15 cellular contexts compared by ENCODE assay signal in genomic region chr5:677131-678101, GRCh38. TPM values are rescaled to one million over a fixed set of nuclear protein-coding genes. Genes with fewer than 3 reads are reported as not detected.
DNase-seq lines count a peak whose midpoint lies in the region; ATAC-seq and TF ChIP-seq lines count a peak whose summit lies in the region.
"Had no signal": no experiment of that assay in that cellular context is flagged by ENCODE, and none has a peak within 500 bp of the region (broad histone marks: within the 10 kb centered on the region; RNA-seq: fewer than 3 reads in every experiment).

No MANE protein-coding gene starts in this region.

- H3K4ac ChIP-seq in neuronal stem cell (ENCODE audit: low read length): no peak overlapping the region

- no peak overlapping the region for H2BK15ac ChIP-seq in neuronal stem cell (ENCODE audit: low read length)

- H3K4me2 ChIP-seq in neuronal stem cell (ENCODE audit: insufficient read depth, low read length, poor library complexity, severe bottlenecking): no peak overlapping the region
- H3K4me2 ChIP-seq: SK-N-SH had no signal

- peak overlapping the region; percentile 56 for H3K14ac ChIP-seq in neuronal stem cell (ENCODE audit: low read length)

- H3K27me3 ChIP-seq in neuronal stem cell (ENCODE audit: control insufficient read depth in 3 of 3, insufficient read depth in 3 of 3, low read depth in 1 of 3, low read length in 3 of 3): peaks cover 0 to 2% (median 0%) of the 10 kb centered on the region in 3 experiments
- no peaks in the 10 kb centered on the region for H3K27me3 ChIP-seq in aorta (ENCODE audit: control insufficient read depth in 1 of 2, insufficient read depth in 2 of 2, low read length in 1 of 2)

- H3K9ac ChIP-seq in neuronal stem cell (ENCODE audit: low read depth, low read length, poor library complexity): peak overlapping the region; percentile 21
- H3K9ac ChIP-seq: SK-N-SH had no signal

- H3K9me3 ChIP-seq in neuronal stem cell (replicated peaks in 1 of 2; ENCODE audit: control insufficient read depth in 2 of 2, insufficient read depth in 1 of 2, low read depth in 1 of 2, low read length in 2 of 2): peaks cover 0 to 2% of the 10 kb centered on the region in 2 donors
- H3K9me3 ChIP-seq in aorta (ENCODE audit: control insufficient read depth, low read length): no peaks in the 10 kb centered on the region
- H3K9me3 ChIP-seq: neutrophil, SK-N-SH had no signal

- intact Hi-C loops in Right ventricle myocardium inferior (cut with DNase I) (no loop called here), left ventricle myocardium superior (cut with micrococcal nuclease) (no loop called here), aorta (cut with DNase I) (no loop called here)

- peak overlapping the region; percentile 90 for H2AK5ac ChIP-seq in neuronal stem cell (ENCODE audit: low read depth, low read length)

- peak overlapping the region; percentile 87 for H3K18ac ChIP-seq in neuronal stem cell (ENCODE audit: low read length)

- no peak overlapping the region for H2BK5ac ChIP-seq in neuronal stem cell (ENCODE audit: low read length)

- no peak overlapping the region for H2BK120ac ChIP-seq in neuronal stem cell (ENCODE audit: low read depth, low read length)

- H2BK12ac ChIP-seq in neuronal stem cell (ENCODE audit: low read length): peak overlapping the region; percentile 84

- H3K79me1 ChIP-seq in neuronal stem cell (ENCODE audit: low read depth, low read length): no peaks in the 10 kb centered on the region

- peak; percentile 44 for DNase-seq in Right ventricle myocardium inferior (ENCODE audit: missing footprints)
- no peak for DNase-seq in left ventricle myocardium superior
- peak; percentile 56 for DNase-seq in coronary artery (ENCODE audit: low spot score)
- no peak for DNase-seq in neuronal stem cell (ENCODE audit: low spot score)
- peak; percentile 45 to 76 for DNase-seq in aorta
- no peak for DNase-seq in NCI-H2171 treated with DMSO at 0.1 percent for 48 hours (lab: John Stamatoyannopoulos, UW)
- DNase-seq in putamen (ENCODE audit: low spot score): no peak
- DNase-seq: amygdala, HCEC 1CT, mesendoderm, NCI-H1092, SK-N-SH had no signal

- no peak overlapping the region for H3K4me3 ChIP-seq in coronary artery
- H3K4me3 ChIP-seq in neuronal stem cell (ENCODE audit: low read length in 2 of 2): no peak overlapping the region
- H3K4me3 ChIP-seq in aorta (ENCODE audit: low read length in 2 of 2): no peak overlapping the region

- TF ChIP-seq CTCF in coronary artery (IDR thresholded peaks at IDR 0.05): no peak

- H4K8ac ChIP-seq in neuronal stem cell (ENCODE audit: low read depth, low read length): peak overlapping the region; percentile 65

- ATAC-seq in Right ventricle myocardium inferior (no peak), left ventricle myocardium superior (no peak), aorta (ENCODE audit: low FRiP score) (no peak), GM19023 (IDR thresholded peaks at IDR 0.05; ENCODE audit: unreplicated experiment) (no peak)

- peaks cover 13 to 22% of the 10 kb centered on the region in 2 donors for H3K4me1 ChIP-seq in neuronal stem cell (ENCODE audit: control insufficient read depth in 2 of 2, insufficient read depth in 1 of 2, low read depth in 1 of 2, low read length in 2 of 2)
- no peaks in the 10 kb centered on the region for H3K4me1 ChIP-seq in aorta (ENCODE audit: control insufficient read depth in 1 of 2, insufficient read depth in 2 of 2, low read length in 2 of 2)

- H3K36me3 ChIP-seq in neuronal stem cell (replicated peaks in 1 of 2; ENCODE audit: control insufficient read depth in 2 of 2, insufficient read depth in 2 of 2, low read length in 2 of 2) (no peaks in the 10 kb centered on the region), aorta (ENCODE audit: control insufficient read depth in 1 of 2, insufficient read depth in 2 of 2, low read length in 1 of 2) (no peaks in the 10 kb centered on the region)
- H3K36me3 ChIP-seq: neutrophil had no signal

- H4K91ac ChIP-seq in neuronal stem cell (ENCODE audit: low read depth, low read length, poor library complexity): no peak overlapping the region

- H3K27ac ChIP-seq in coronary artery (no peak overlapping the region), neuronal stem cell (replicated peaks; ENCODE audit: low read length) (no peak overlapping the region), aorta (ENCODE audit: low read depth in 1 of 2, low read length in 2 of 2) (no peak overlapping the region)
- H3K27ac ChIP-seq: neutrophil had no signal

- WGBS in neuronal stem cell (ENCODE audit: extremely low coverage in 2 of 2, insufficient read length in 2 of 2, insufficient replicate concordance in 1 of 2), 2 donors: no CpG with 5 or more reads among the region's 44 CpGs
- WGBS in aorta, 2 donors: 82 to 90% methylated on average over 40 to 44 of the region's 44 CpGs

- peak overlapping the region; percentile 99 for H3K23ac ChIP-seq in neuronal stem cell (ENCODE audit: low read depth, low read length, poor library complexity)

- H2AFZ ChIP-seq in neuronal stem cell (ENCODE audit: low read length): no peak overlapping the region

RNA-seq across cellular contexts. Expression of gene TPPP, which starts 15.7 kb away (rescaled TPM):
- total RNA-seq in Right ventricle myocardium inferior (34.5 TPM), left ventricle myocardium superior (34.8 TPM), aorta (1 to 10 TPM; 5.6 to 9.8 TPM)
- 2.2 TPM for polyA plus RNA-seq in neuronal stem cell (2013, experiment 1 of 2)
- polyA plus RNA-seq in neuronal stem cell (2013, experiment 2 of 2): 2.1 TPM
- polyA plus RNA-seq in aorta: 1 to 10 TPM; 2.5 to 4.7 TPM
- total RNA-seq: OCI-LY7 had no signal

Comparison
In these comparisons a context has a peak if more than half of its experiments do, and no peak if none do; other contexts are left out.
1. DNase-seq: peak in Right ventricle myocardium inferior (single experiment), coronary artery (single experiment) and aorta (2 of 2); none in left ventricle myocardium superior (single experiment), neuronal stem cell (single experiment), NCI-H2171 treated with DMSO at 0.1 percent for 48 hours (single experiment) and putamen (single experiment).